ENCODE assay signal across 26 cellular contexts in the genomic region with DNA sequence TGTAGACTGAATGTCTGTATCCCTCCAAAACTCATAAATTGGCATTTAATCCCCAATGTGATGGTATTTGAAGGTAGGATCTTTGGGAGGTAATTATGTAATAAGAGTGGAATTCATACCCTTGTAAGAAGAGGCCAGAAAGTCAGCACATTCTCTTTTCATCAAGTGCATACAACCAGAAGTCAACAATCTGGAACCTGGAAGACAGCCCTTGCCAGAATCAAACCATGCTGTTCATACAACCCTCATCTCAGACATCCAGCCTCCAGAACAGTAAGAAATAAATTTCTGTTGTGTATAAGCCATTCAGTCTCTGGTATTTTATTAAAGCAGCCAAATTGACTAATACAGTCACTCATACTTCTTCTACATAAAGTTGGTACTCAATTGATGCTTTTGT.
DNase-seq lines count a peak whose midpoint lies in the region; ATAC-seq, FAIRE-seq and TF ChIP-seq lines count a peak whose summit lies in the region.
"Had no signal": no experiment of that assay in that cellular context is flagged by ENCODE, and none has a peak within 500 bp of the region (broad histone marks: within the 10 kb centered on the region; RNA-seq: fewer than 3 reads in every experiment).

No MANE protein-coding gene starts in this region.

- H3K4me3 ChIP-seq in IMR-90 (ENCODE audit: insufficient read depth, low read depth, low read length) (no peak overlapping the region), thyroid gland (replicated peaks in 1 of 3) (no peak overlapping the region), transverse colon (no peak overlapping the region)
- H3K4me3 ChIP-seq: A549; BLaER1 treated with 17β-estradiol and CSF1 and Interleukin-3, amounts not matched to agents 10 nM and 100 nM; GM12878 had no signal

- H3K4me1 ChIP-seq in IMR-90 (ENCODE audit: control insufficient read depth, insufficient read depth, low read length) (peaks cover 3% of the 10 kb centered on the region), thyroid gland (peaks cover 11 to 14% of the 10 kb centered on the region in 2 donors), transverse colon (no peaks in the 10 kb centered on the region)
- H3K4me1 ChIP-seq: A549; BLaER1 treated with 17β-estradiol and CSF1 and Interleukin-3, amounts not matched to agents 10 nM and 100 nM; Caco-2 had no signal

- CTCF ChIA-PET in IMR-90 (lab: Yijun Ruan, JAX) (no interaction called here), Calu3 (lab: Charles Lee) (no interaction called here)

- H4K8ac ChIP-seq in IMR-90 (ENCODE audit: low read depth in 2 of 2, low read length in 2 of 2) = no peak overlapping the region

- H3K4ac ChIP-seq in IMR-90 (ENCODE audit: low read depth, low read length) = no peak overlapping the region

- no peaks in the 10 kb centered on the region for H3K4me1 Mint-ChIP-seq in Calu3 (ENCODE audit: low read depth, unreplicated experiment)
- H3K4me1 Mint-ChIP-seq: B cell had no signal

- no peaks in the 10 kb centered on the region for H4K20me1 ChIP-seq in IMR-90 (ENCODE audit: insufficient read depth, low read length)
- H4K20me1 ChIP-seq: BLaER1 treated with 17β-estradiol and CSF1 and Interleukin-3, amounts not matched to agents 10 nM and 100 nM had no signal

- no peak for ATAC-seq in IMR-90 (ENCODE audit: low read depth)
- no peak for ATAC-seq in esophagus mucosa
- ATAC-seq: A549; CD8-positive, alpha-beta T cell; GM12878 had no signal

- H3K27me3 ChIP-seq in IMR-90 (ENCODE audit: control insufficient read depth, insufficient read depth, low read length) (no peaks in the 10 kb centered on the region), thyroid gland (no peaks in the 10 kb centered on the region), transverse colon (no peaks in the 10 kb centered on the region)
- H3K27me3 ChIP-seq: BLaER1 treated with 17β-estradiol and CSF1 and Interleukin-3, amounts not matched to agents 10 nM and 100 nM had no signal

- DNase-seq in IMR-90 (no peak), astrocyte of the hippocampus (ENCODE audit: low read depth, low spot score) (peak; percentile 23), thyroid gland (peak; percentile 45 to 58), urothelium cell line (ENCODE audit: low spot score) (no peak), transverse colon (no peak), Calu3 (no peak)
- DNase-seq: AML-193; Caco-2; CD4-positive, alpha-beta T cell; CD8-positive, alpha-beta T cell; DMS 273 treated with DMSO at 0.1 percent for 48 hours; DMS153; DMS53; DMS79; DND-41; EL; GDM1 had no signal

- no peak overlapping the region for H2BK5ac ChIP-seq in IMR-90 (ENCODE audit: low read depth, low read length, poor library complexity, severe bottlenecking)

- H4K5ac ChIP-seq in IMR-90 (ENCODE audit: low read depth, low read length) = no peak overlapping the region

- 0 out of 2 replicates have a peak overlapping the region, but pooled peaks have one; percentile 14 for H3K14ac ChIP-seq in IMR-90 (replicated peaks; ENCODE audit: low read depth, low read length)

- TF ChIP-seq RAD21 in IMR-90 (IDR thresholded peaks at IDR 0.05; ENCODE audit: low read length) = no peak

- TF ChIP-seq POLR2A in IMR-90 (IDR thresholded peaks at IDR 0.05; ENCODE audit: low read depth, low read length) (no peak), thyroid gland (IDR thresholded peaks at IDR 0.05) (no peak), transverse colon (IDR thresholded peaks at IDR 0.05) (no peak)

- no peak overlapping the region for H2BK120ac ChIP-seq in IMR-90 (ENCODE audit: low read depth, low read length)

- H3K18ac ChIP-seq in IMR-90 (ENCODE audit: low read depth, low read length) = no peak overlapping the region

- H3K27me3 Mint-ChIP-seq in Calu3 (ENCODE audit: unreplicated experiment) = no peaks in the 10 kb centered on the region
- H3K27me3 Mint-ChIP-seq: B cell; CD4-positive, alpha-beta T cell had no signal

- H3K23ac ChIP-seq in IMR-90 (ENCODE audit: low read depth, low read length) = no peak overlapping the region

- no peak overlapping the region for H3K4me2 ChIP-seq in IMR-90 (ENCODE audit: low read depth, low read length)
- H3K4me2 ChIP-seq: A549; BLaER1 treated with 17β-estradiol and CSF1 and Interleukin-3, amounts not matched to agents 10 nM and 100 nM had no signal

- no peak overlapping the region for H3K9ac ChIP-seq in IMR-90 (ENCODE audit: low read depth, low read length)
- H3K9ac ChIP-seq: BLaER1 treated with 17β-estradiol and CSF1 and Interleukin-3, amounts not matched to agents 10 nM and 100 nM had no signal

- no peak for TF ChIP-seq EP300 in transverse colon (IDR thresholded peaks at IDR 0.05; ENCODE audit: low read depth)

- intact Hi-C loops in IMR-90 (cut with micrococcal nuclease) (loop anchor here (10.0 kb wide), 1 partner anchor 335 kb away; no protein-coding TSS in a partner anchor), thyroid gland (cut with DNase I) (no loop called here), transverse colon (cut with DNase I; ENCODE audit: low total_unique reads) (no loop called here), Calu3 (cut with micrococcal nuclease; ENCODE audit: unreplicated experiment) (loop anchor here (10.0 kb wide), 1 partner anchor 405 kb away; no protein-coding TSS in a partner anchor)

- no peaks in the 10 kb centered on the region for H3K79me1 ChIP-seq in IMR-90 (ENCODE audit: low read depth in 1 of 2, low read length in 2 of 2)

- no peak overlapping the region for H2AK9ac ChIP-seq in IMR-90 (replicated peaks; ENCODE audit: low read depth, low read length, poor library complexity)

- no peaks in the 10 kb centered on the region for H3K9me1 ChIP-seq in IMR-90 (ENCODE audit: insufficient read depth, low read length)

- H2BK15ac ChIP-seq in IMR-90 (ENCODE audit: low read depth, low read length) = 0 out of 3 replicates have a peak overlapping the region, but pooled peaks have one; percentile 29

- H2BK20ac ChIP-seq in IMR-90 (ENCODE audit: low read depth, low read length) = no peak overlapping the region

- H3K27ac ChIP-seq in IMR-90 (ENCODE audit: insufficient read depth, low read length) = no peak overlapping the region
- H3K27ac ChIP-seq in thyroid gland = no peak overlapping the region
- no peak overlapping the region for H3K27ac ChIP-seq in transverse colon
- H3K27ac ChIP-seq: 22Rv1; A549; BLaER1 treated with 17β-estradiol and CSF1 and Interleukin-3, amounts not matched to agents 10 nM and 100 nM; C4-2B had no signal

- H3K56ac ChIP-seq in IMR-90 (ENCODE audit: extremely low read depth, insufficient read depth, low read length) = no peak overlapping the region

- no peaks in the 10 kb centered on the region for H3K36me3 ChIP-seq in IMR-90 (ENCODE audit: control insufficient read depth, insufficient read depth, low read length)
- H3K36me3 ChIP-seq in thyroid gland = no peaks in the 10 kb centered on the region
- H3K36me3 ChIP-seq in transverse colon = no peaks in the 10 kb centered on the region
- H3K36me3 ChIP-seq: BLaER1 treated with 17β-estradiol and CSF1 and Interleukin-3, amounts not matched to agents 10 nM and 100 nM had no signal

- H4K91ac ChIP-seq in IMR-90 (ENCODE audit: insufficient read depth, low read depth, low read length) = no peak overlapping the region

- H2AFZ ChIP-seq in IMR-90 (replicated peaks; ENCODE audit: low read length, poor library complexity) = no peak overlapping the region

- no peaks in the 10 kb centered on the region for H3K36me3 Mint-ChIP-seq in Calu3 (ENCODE audit: insufficient read depth, unreplicated experiment)
- H3K36me3 Mint-ChIP-seq: CD8-positive, alpha-beta T cell had no signal

- H3K4me3 Mint-ChIP-seq in Calu3 (ENCODE audit: low read depth, unreplicated experiment) = no peak overlapping the region
- H3K4me3 Mint-ChIP-seq: B cell; CD4-positive, alpha-beta T cell; CD8-positive, alpha-beta T cell had no signal

- dilution Hi-C loops in IMR-90 (cut with HindIII; ENCODE audit: low sequenced_read_pairs, unreplicated experiment) = no loop called here

- no peaks in the 10 kb centered on the region; the same call in 1 of the 2 replicates for H3K9me3 ChIP-seq in IMR-90 (ENCODE audit: control insufficient read depth, insufficient read depth, low read length)
- H3K9me3 ChIP-seq in thyroid gland = no peaks in the 10 kb centered on the region
- H3K9me3 ChIP-seq in transverse colon = peaks cover 0 to 3% of the 10 kb centered on the region in 2 donors
- H3K9me3 ChIP-seq: A549; BLaER1 treated with 17β-estradiol and CSF1 and Interleukin-3, amounts not matched to agents 10 nM and 100 nM; Caco-2 had no signal

- H3K27ac Mint-ChIP-seq in Calu3 (ENCODE audit: unreplicated experiment) = no peak overlapping the region
- H3K27ac Mint-ChIP-seq: B cell; CD4-positive, alpha-beta T cell; CD8-positive, alpha-beta T cell had no signal

- FAIRE-seq in urothelium cell line (lab: Jason Lieb, UNC) = peak; percentile 44
- FAIRE-seq: GM12878, GM12892, GM18507 had no signal

- BruUV-seq in IMR-90 (replicated peaks; lab: Mats Ljungman, UMichigan) (no TSS peak), Calu3 (replicated peaks; lab: Mats Ljungman, UMichigan) (no TSS peak)

- TF ChIP-seq CTCF in IMR-90 (conservative IDR thresholded peaks at IDR 0.05; ENCODE audit: low read depth, low read length) (no peak), thyroid gland (IDR thresholded peaks at IDR 0.05) (no peak), transverse colon (IDR thresholded peaks at IDR 0.05) (no peak), Calu3 (IDR thresholded peaks at IDR 0.05; ENCODE audit: unreplicated experiment) (no peak)

- in situ Hi-C loops in IMR-90 (cut with MboI; ENCODE audit: low sequenced_read_pairs) (loop anchor here (25.0 kb wide), 1 partner anchor 897 kb away; no protein-coding TSS in a partner anchor), transverse colon (cut with MboI; ENCODE audit: low pct_ligation_motif_present in 1 of 4, low pct_unique_long_range_greater_than_20kb in 1 of 4, low sequenced_read_pairs in 3 of 4) (loop anchor here in 1 of 4 donors (25.0 kb wide), 1 partner anchor 103 kb away; no protein-coding TSS in a partner anchor)

- POLR2A ChIA-PET in IMR-90 (lab: Charles Lee; ENCODE audit: unreplicated experiment) = no interaction called here

- H2AK5ac ChIP-seq in IMR-90 (ENCODE audit: low read depth, low read length) = no peak overlapping the region

- peaks cover 8% of the 10 kb centered on the region for H3K9me3 Mint-ChIP-seq in Calu3 (ENCODE audit: low read depth, unreplicated experiment)

TF ChIP-seq in IMR-90, 13 proteins besides CTCF, POLR2A, EP300 and RAD21 (continues in another document):
- no peak for TF ChIP-seq MXI1 (IDR thresholded peaks at IDR 0.05; ENCODE audit: borderline replicate concordance, low read depth, low read length)
- TF ChIP-seq MAFK (IDR thresholded peaks at IDR 0.05; ENCODE audit: low read depth, low read length) = no peak
- TF ChIP-seq CHD1 (IDR thresholded peaks at IDR 0.05; ENCODE audit: low read depth, low read length) = no peak
- TF ChIP-seq, protein P1, sequence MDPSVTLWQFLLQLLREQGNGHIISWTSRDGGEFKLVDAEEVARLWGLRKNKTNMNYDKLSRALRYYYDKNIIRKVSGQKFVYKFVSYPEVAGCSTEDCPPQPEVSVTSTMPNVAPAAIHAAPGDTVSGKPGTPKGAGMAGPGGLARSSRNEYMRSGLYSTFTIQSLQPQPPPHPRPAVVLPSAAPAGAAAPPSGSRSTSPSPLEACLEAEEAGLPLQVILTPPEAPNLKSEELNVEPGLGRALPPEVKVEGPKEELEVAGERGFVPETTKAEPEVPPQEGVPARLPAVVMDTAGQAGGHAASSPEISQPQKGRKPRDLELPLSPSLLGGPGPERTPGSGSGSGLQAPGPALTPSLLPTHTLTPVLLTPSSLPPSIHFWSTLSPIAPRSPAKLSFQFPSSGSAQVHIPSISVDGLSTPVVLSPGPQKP (IDR thresholded peaks at IDR 0.05; ENCODE audit: borderline replicate concordance, low read depth, low read length) = no peak

Comparison
In these comparisons a context has a peak if more than half of its experiments do, and no peak if none do; other contexts are left out.
1. DNase-seq: peak in astrocyte of the hippocampus (single experiment) and thyroid gland (2 of 2); none in IMR-90 (single experiment), urothelium cell line (single experiment), transverse colon (single experiment) and Calu3 (single experiment).
2. intact Hi-C loops: an anchor here in IMR-90 (10.0 kb wide) and Calu3 (10.0 kb wide); none called in thyroid gland and transverse colon.